In the genomic region with DNA sequence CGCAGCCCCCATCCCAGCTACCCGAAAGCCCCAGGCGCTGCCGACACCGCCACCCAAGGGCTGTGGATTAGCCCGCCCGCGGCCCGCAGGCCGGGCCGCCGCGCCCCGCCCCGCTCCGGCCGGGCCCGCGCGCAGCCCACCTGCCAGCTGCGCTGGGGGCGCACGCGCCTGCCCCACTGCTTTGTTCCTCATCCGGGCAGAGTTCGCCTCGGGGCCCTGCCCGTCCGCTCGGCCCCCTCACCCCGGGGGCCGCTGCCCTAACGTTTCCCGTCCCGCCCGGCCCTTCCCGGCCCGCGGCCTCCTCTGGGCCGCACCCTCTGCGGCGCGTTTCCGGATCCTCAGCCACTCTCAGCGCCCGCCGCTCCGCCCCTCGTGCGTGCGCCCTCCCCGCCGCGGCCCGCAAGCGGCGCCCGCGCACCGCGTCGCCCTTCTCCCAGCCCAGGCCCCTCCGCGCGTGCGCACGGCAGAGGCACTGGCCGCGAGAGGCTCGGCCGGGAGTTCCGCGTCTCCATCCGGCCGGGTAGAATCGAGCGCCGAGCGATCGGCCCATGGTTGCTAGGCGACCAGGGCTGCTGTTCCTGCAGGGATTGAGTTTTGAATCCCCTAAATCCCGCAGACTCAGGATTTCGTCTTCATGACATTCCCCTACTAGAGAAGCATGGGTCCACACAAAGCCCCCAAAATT, we compare ENCODE assay signal across 8 cellular contexts.
DNase-seq lines count a peak whose midpoint lies in the region; ATAC-seq, FAIRE-seq and TF ChIP-seq lines count a peak whose summit lies in the region.

A gene with protein sequence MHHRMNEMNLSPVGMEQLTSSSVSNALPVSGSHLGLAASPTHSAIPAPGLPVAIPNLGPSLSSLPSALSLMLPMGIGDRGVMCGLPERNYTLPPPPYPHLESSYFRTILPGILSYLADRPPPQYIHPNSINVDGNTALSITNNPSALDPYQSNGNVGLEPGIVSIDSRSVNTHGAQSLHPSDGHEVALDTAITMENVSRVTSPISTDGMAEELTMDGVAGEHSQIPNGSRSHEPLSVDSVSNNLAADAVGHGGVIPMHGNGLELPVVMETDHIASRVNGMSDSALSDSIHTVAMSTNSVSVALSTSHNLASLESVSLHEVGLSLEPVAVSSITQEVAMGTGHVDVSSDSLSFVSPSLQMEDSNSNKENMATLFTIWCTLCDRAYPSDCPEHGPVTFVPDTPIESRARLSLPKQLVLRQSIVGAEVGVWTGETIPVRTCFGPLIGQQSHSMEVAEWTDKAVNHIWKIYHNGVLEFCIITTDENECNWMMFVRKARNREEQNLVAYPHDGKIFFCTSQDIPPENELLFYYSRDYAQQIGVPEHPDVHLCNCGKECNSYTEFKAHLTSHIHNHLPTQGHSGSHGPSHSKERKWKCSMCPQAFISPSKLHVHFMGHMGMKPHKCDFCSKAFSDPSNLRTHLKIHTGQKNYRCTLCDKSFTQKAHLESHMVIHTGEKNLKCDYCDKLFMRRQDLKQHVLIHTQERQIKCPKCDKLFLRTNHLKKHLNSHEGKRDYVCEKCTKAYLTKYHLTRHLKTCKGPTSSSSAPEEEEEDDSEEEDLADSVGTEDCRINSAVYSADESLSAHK (minus strand): TSS at position 321 of the 685 bp plus-strand sequence. CDS start 622 bp downstream, outside the sequence.

- peak; percentile 62 for FAIRE-seq in H54 (lab: Jason Lieb, UNC)

- no peaks in the 10 kb centered on the region for H3K9me3 ChIP-seq in RWPE2 (ENCODE audit: severe bottlenecking)

- peak within 1 kb of the TSS; percentile 86 for H3K4me3 ChIP-seq in RWPE2 (ENCODE audit: severe bottlenecking)
- peak within 1 kb of the TSS; percentile 84 for H3K4me3 ChIP-seq in fibroblast of pulmonary artery (replicated peaks; ENCODE audit: low read depth, low read length)

- TF ChIP-seq CTCF in RWPE2 (IDR thresholded peaks at IDR 0.05; ENCODE audit: poor library complexity, severe bottlenecking) (peak; percentile 60), fibroblast of pulmonary artery (IDR thresholded peaks at IDR 0.05; ENCODE audit: low read length, missing control alignments) (no peak), nephron (IDR thresholded peaks at IDR 0.05; ENCODE audit: unreplicated experiment in 3 of 3) (peak in 1 of 3 experiments; percentile 35)

- ATAC-seq in RWPE2 (ENCODE audit: low read depth) = peak; percentile 92

- peaks cover 40% of the 10 kb centered on the region for H3K36me3 ChIP-seq in RWPE2 (ENCODE audit: low read depth)

- peaks cover 24% of the 10 kb centered on the region for H3K4me1 Mint-ChIP-seq in nephron
- peaks cover 36% of the 10 kb centered on the region for H3K4me1 Mint-ChIP-seq in stimulated activated naive CD8-positive, alpha-beta T cell treated with anti-CD3 and anti-CD28 coated beads, Interleukin-15, Interleukin-2, amounts not matched to agents 100 ng/mL and 50 ng/mL, for 24 hours (ENCODE audit: low read depth)

- H3K4me3 Mint-ChIP-seq in nephron = peak within 1 kb of the TSS; percentile 93 to 97 (median 96)
- H3K4me3 Mint-ChIP-seq in stimulated activated naive CD8-positive, alpha-beta T cell treated with anti-CD3 and anti-CD28 coated beads, Interleukin-15, Interleukin-2, amounts not matched to agents 100 ng/mL and 50 ng/mL, for 24 hours = peak within 1 kb of the TSS; percentile 95

- peaks cover 12% of the 10 kb centered on the region for H3K27me3 Mint-ChIP-seq in nephron (ENCODE audit: low read depth)
- H3K27me3 Mint-ChIP-seq in stimulated activated naive CD8-positive, alpha-beta T cell treated with anti-CD3 and anti-CD28 coated beads, Interleukin-15, Interleukin-2, amounts not matched to agents 100 ng/mL and 50 ng/mL, for 24 hours = no peaks in the 10 kb centered on the region

- H3K27ac Mint-ChIP-seq in nephron = peak within 1 kb of the TSS; percentile 89 to 97 (median 94)
- H3K27ac Mint-ChIP-seq in stimulated activated naive CD8-positive, alpha-beta T cell treated with anti-CD3 and anti-CD28 coated beads, Interleukin-15, Interleukin-2, amounts not matched to agents 100 ng/mL and 50 ng/mL, for 24 hours = peak within 1 kb of the TSS; percentile 82

- peaks cover 12% of the 10 kb centered on the region for H3K4me1 ChIP-seq in RWPE2 (ENCODE audit: insufficient read depth, poor library complexity, severe bottlenecking)

- H3K27ac ChIP-seq in RWPE2 (ENCODE audit: poor library complexity, severe bottlenecking) = peak within 1 kb of the TSS; percentile 54

- no peaks in the 10 kb centered on the region for H3K27me3 ChIP-seq in RWPE2 (ENCODE audit: insufficient read depth, poor library complexity, severe bottlenecking)

- peaks cover 9% of the 10 kb centered on the region for H3K36me3 Mint-ChIP-seq in nephron (ENCODE audit: low read depth)
- peaks cover 30% of the 10 kb centered on the region for H3K36me3 Mint-ChIP-seq in stimulated activated naive CD8-positive, alpha-beta T cell treated with anti-CD3 and anti-CD28 coated beads, Interleukin-15, Interleukin-2, amounts not matched to agents 100 ng/mL and 50 ng/mL, for 24 hours (ENCODE audit: low read depth)

- DNase-seq in ELR (ENCODE audit: low read depth) = peak; percentile 94
- peak; percentile 98 for DNase-seq in H54 (ENCODE audit: insufficient read length, low spot score)
- DNase-seq in LoVo (ENCODE audit: low spot score) = peak; percentile 99
- peak; percentile 91 for DNase-seq in RWPE2 (ENCODE audit: low spot score)
- peak; percentile 89 for DNase-seq in activated T-helper 9 cell treated with anti-CD3 and anti-CD28 coated beads, Interleukin-2, amount 50 U/mL, for 16 hours (ENCODE audit: low read depth)
- peak; percentile 95 for DNase-seq in fibroblast of pulmonary artery (ENCODE audit: low read depth)

- no peaks in the 10 kb centered on the region for H3K9me3 Mint-ChIP-seq in nephron
- no peaks in the 10 kb centered on the region for H3K9me3 Mint-ChIP-seq in stimulated activated naive CD8-positive, alpha-beta T cell treated with anti-CD3 and anti-CD28 coated beads, Interleukin-15, Interleukin-2, amounts not matched to agents 100 ng/mL and 50 ng/mL, for 24 hours

- TF ChIP-seq POLR2A in H54 (IDR thresholded peaks at IDR 0.05; ENCODE audit: low read depth, low read length) = peak; percentile 66

Comparison
In these comparisons a context has a peak if more than half of its experiments do, and no peak if none do; other contexts are left out.
1. Peak in every context shown above with its lines: DNase-seq, ATAC-seq, H3K4me3 ChIP-seq and H3K27ac ChIP-seq.